15 cellular contexts compared by ENCODE assay signal in genomic region chr17:21693937-21694336, GRCh38. TPM values are rescaled to one million over a fixed set of nuclear protein-coding genes. Genes with fewer than 3 reads are reported as not detected.
DNase-seq lines count a peak whose midpoint lies in the region; ATAC-seq and TF ChIP-seq lines count a peak whose summit lies in the region.
"Not testable (repeated sequence)": the region's sequence is repeated elsewhere in the genome, so short reads cannot be mapped to it uniquely, and the experiment has no call there.
"Had no signal": no experiment of that assay in that cellular context is flagged by ENCODE, and none has a peak within 500 bp of the region (broad histone marks: within the 10 kb centered on the region; RNA-seq: fewer than 3 reads in every experiment).

No MANE protein-coding gene starts in this region.

- H3K4me3 Mint-ChIP-seq in natural killer cell treated with Interleukin-12 subunit alpha and Interleukin-12 subunit beta and Interleukin-15 and Interleukin-18, amount 100 ng/mL, for 72 hours = not testable (repeated sequence)

- not testable (repeated sequence) for H3K27me3 Mint-ChIP-seq in natural killer cell treated with Interleukin-12 subunit alpha and Interleukin-12 subunit beta and Interleukin-15 and Interleukin-18, amount 100 ng/mL, for 72 hours

- ATAC-seq in HCT116 = peak; percentile 76
- ATAC-seq in PC-3; RWPE2 (ENCODE audit: low read depth); natural killer cell treated with Interleukin-12 subunit alpha and Interleukin-12 subunit beta and Interleukin-15 and Interleukin-18, amount 100 ng/mL, for 72 hours: not testable (repeated sequence)

- not testable (repeated sequence) for H3K4me1 Mint-ChIP-seq in natural killer cell treated with Interleukin-12 subunit alpha and Interleukin-12 subunit beta and Interleukin-15 and Interleukin-18, amount 100 ng/mL, for 72 hours (ENCODE audit: low read depth in 2 of 2)

- not testable (repeated sequence) for H3K9me2 ChIP-seq in HCT116 (ENCODE audit: insufficient read depth); PC-3 (replicated peaks; ENCODE audit: low read length)

- H3K4me2 ChIP-seq in HCT116 (ENCODE audit: low read length) = peak overlapping the region; percentile 30
- not testable (repeated sequence) for H3K4me2 ChIP-seq in PC-3 (ENCODE audit: low read length)

- DNase-seq in Daoy (ENCODE audit: low read depth) = peak; percentile 49
- peak; percentile 62 for DNase-seq in HCT116 (ENCODE audit: low read depth, low spot score)
- DNase-seq in LoVo (ENCODE audit: low spot score) = peak; percentile 5
- DNase-seq in PC-3 = peak; percentile 86
- peak; percentile 15 for DNase-seq in RWPE2 (ENCODE audit: low spot score)
- peak; percentile 9 for DNase-seq in epithelial cell of esophagus (ENCODE audit: low read depth)
- peak; percentile 44 for DNase-seq in natural killer cell treated with Interleukin-12 subunit alpha and Interleukin-12 subunit beta and Interleukin-15 and Interleukin-18, amount 100 ng/mL, for 72 hours (ENCODE audit: low spot score)
- DNase-seq in spleen = peak; percentile 31

- RAD21 ChIA-PET in HCT116 (lab: Charles Lee; ENCODE audit: low non-redundant PET in 1 of 2, low total read pairs in 2 of 2, uncharacterized antibody in 2 of 2, unreplicated experiment in 2 of 2) = not testable (repeated sequence)

- H3K9ac ChIP-seq in HCT116 (ENCODE audit: low read length); PC-3 (ENCODE audit: low read length): not testable (repeated sequence)

- not testable (repeated sequence) for TF ChIP-seq POLR2A in HCT116 (IDR thresholded peaks at IDR 0.05; ENCODE audit: borderline replicate concordance, extremely low read depth, insufficient read depth, insufficient read length); spleen (IDR thresholded peaks at IDR 0.05)

- not testable (repeated sequence) for H3K27me3 ChIP-seq in HCT116 (ENCODE audit: insufficient read depth, low read length); PC-3 (ENCODE audit: low read length); RWPE2 (ENCODE audit: insufficient read depth, poor library complexity, severe bottlenecking); spleen (replicated peaks in 1 of 7)

- not testable (repeated sequence) for H2AFZ ChIP-seq in HCT116 (ENCODE audit: low read depth, low read length, poor library complexity, severe bottlenecking); PC-3 (ENCODE audit: low read length)

- intact Hi-C loops in HCT116 (cut with micrococcal nuclease); PC-3 (cut with micrococcal nuclease); spleen (cut with DNase I; ENCODE audit: low total_unique reads): not testable (repeated sequence)

- not testable (repeated sequence) for H3K4me3 ChIP-seq in HCT116 (replicated peaks in 1 of 2; ENCODE audit: low read depth in 1 of 2, low read length in 2 of 2); PC-3 (ENCODE audit: low read length); RWPE2 (ENCODE audit: severe bottlenecking); epithelial cell of esophagus (ENCODE audit: low read length); spleen

- TF ChIP-seq RAD21 in HCT116 (IDR thresholded peaks at IDR 0.05; ENCODE audit: low read depth) = not testable (repeated sequence)

- not testable (repeated sequence) for H3F3A ChIP-seq in PC-3 (ENCODE audit: low read length, unreplicated experiment)

- H3K9me3 ChIP-seq in HCT116 (ENCODE audit: control insufficient read depth in 1 of 2, insufficient read depth in 1 of 2, low read depth in 1 of 2, low read length in 2 of 2); PC-3 (ENCODE audit: low read length); RWPE2 (ENCODE audit: severe bottlenecking); spleen: not testable (repeated sequence)

- not testable (repeated sequence) for BruUV-seq in HCT116 (replicated peaks; lab: Mats Ljungman, UMichigan); PC-3 (replicated peaks; lab: Mats Ljungman, UMichigan)

- WGBS in spleen, 5 donors = 57 to 82% (median 76%) methylated on average over 1 to 4 of the region's 4 CpGs; no CpG with 5 or more reads in 1 of the 5 donors

- not testable (repeated sequence) for H3K27ac Mint-ChIP-seq in natural killer cell treated with Interleukin-12 subunit alpha and Interleukin-12 subunit beta and Interleukin-15 and Interleukin-18, amount 100 ng/mL, for 72 hours

- CTCF ChIA-PET in HCT116 (lab: Charles Lee); PC-3 (lab: Charles Lee): not testable (repeated sequence)

- not testable (repeated sequence) for TF ChIP-seq CTCF in HCT116 (IDR thresholded peaks at IDR 0.05 in 2 of 3, conservative IDR thresholded peaks at IDR 0.05 in 1 of 3; ENCODE audit: borderline replicate concordance in 1 of 3, insufficient read depth in 1 of 3, low read depth in 2 of 3, low read length in 2 of 3); PC-3 (conservative IDR thresholded peaks at IDR 0.05; ENCODE audit: low read depth, low read length); RWPE2 (IDR thresholded peaks at IDR 0.05; ENCODE audit: poor library complexity, severe bottlenecking); epithelial cell of esophagus (IDR thresholded peaks at IDR 0.05; ENCODE audit: insufficient read depth, low read depth, low read length, missing control alignments); spleen (IDR thresholded peaks at IDR 0.05 in 8 of 11, conservative IDR thresholded peaks at IDR 0.05 in 3 of 11)

- POLR2A ChIA-PET in HCT116 (lab: Charles Lee); PC-3 (lab: Charles Lee; ENCODE audit: unreplicated experiment): not testable (repeated sequence)

- H3K9me3 Mint-ChIP-seq in natural killer cell treated with Interleukin-12 subunit alpha and Interleukin-12 subunit beta and Interleukin-15 and Interleukin-18, amount 100 ng/mL, for 72 hours = not testable (repeated sequence)

- H3K79me2 ChIP-seq in HCT116 (ENCODE audit: insufficient read depth, low read length); PC-3 (ENCODE audit: low read length): not testable (repeated sequence)

- not testable (repeated sequence) for H3K27ac ChIP-seq in HCT116 (ENCODE audit: low read depth, low read length); PC-3 (ENCODE audit: low read length); RWPE2 (ENCODE audit: poor library complexity, severe bottlenecking); spleen

- H4K20me1 ChIP-seq in HCT116 (ENCODE audit: insufficient read depth); PC-3 (ENCODE audit: low read length): not testable (repeated sequence)

- H3K4me1 ChIP-seq in HCT116 (ENCODE audit: control insufficient read depth in 1 of 2, insufficient read depth in 2 of 2, low read length in 2 of 2) (peaks cover 2 to 19% of the 10 kb centered on the region in 2 experiments; a peak in 3 of 4 replicates), PC-3 (ENCODE audit: insufficient read depth, low read length) (peaks cover 12% of the 10 kb centered on the region; the same call in 1 of the 2 replicates)
- H3K4me1 ChIP-seq in RWPE2 (ENCODE audit: insufficient read depth, poor library complexity, severe bottlenecking); spleen: not testable (repeated sequence)

- not testable (repeated sequence) for H3K36me3 ChIP-seq in HCT116 (ENCODE audit: control insufficient read depth in 1 of 2, insufficient read depth in 2 of 2, low read length in 2 of 2); PC-3 (ENCODE audit: low read depth, low read length); RWPE2 (ENCODE audit: low read depth); spleen

- not testable (repeated sequence) for H3K36me3 Mint-ChIP-seq in natural killer cell treated with Interleukin-12 subunit alpha and Interleukin-12 subunit beta and Interleukin-15 and Interleukin-18, amount 100 ng/mL, for 72 hours

TF ChIP-seq in HCT116, 20 proteins besides CTCF, POLR2A, EP300 and RAD21:
- peak; percentile 80 for TF ChIP-seq FOSL1 (IDR thresholded peaks at IDR 0.05; ENCODE audit: low read depth)
- peak; percentile 60; the same call in 1 of the 2 replicates for TF ChIP-seq SP1 (IDR thresholded peaks at IDR 0.05; ENCODE audit: low read depth)
- peak; percentile 65; the same call in 1 of the 2 replicates for TF ChIP-seq JUND (IDR thresholded peaks at IDR 0.05)

RNA-seq across cellular contexts. Expression of gene KCNJ18, which starts 1.6 kb away (rescaled TPM):
- total RNA-seq in Daoy (2014; rRNA removed; shearing (Covaris generic)) = not detected in 2 replicates
- total RNA-seq in HCT116 (2021; ENCODE audit: unreplicated experiment) (not detected), PC-3 (2014; rRNA removed) (0.12 and 0.51 TPM in 2 replicates), spleen (not detected)
- 0.03 and 0.04 TPM in 2 replicates for polyA plus RNA-seq in HCT116 (2012)
- not detected for total RNA-seq in natural killer cell treated with Interleukin-12 subunit alpha and Interleukin-12 subunit beta and Interleukin-15 and Interleukin-18, amount 100 ng/mL, for 72 hours
- polyA plus RNA-seq in spleen = not detected
- total RNA-seq: A673; Calu3; CD4-positive, alpha-beta memory T cell; H1; H9; HFFc6 had no signal
- polyA plus RNA-seq: BJ; CD4-positive, alpha-beta memory T cell; H1 had no signal

Comparison
In these comparisons a context has a peak if more than half of its experiments do, and no peak if none do; other contexts are left out.
1. DNase-seq: peak in every context shown above with its lines; median percentile 86 in PC-3; 62 in HCT116; 49 in Daoy; 44 in natural killer cell treated with Interleukin-12 subunit alpha and Interleukin-12 subunit beta and Interleukin-15 and Interleukin-18, amount 100 ng/mL, for 72 hours; 31 in spleen; 15 in RWPE2; 9 in epithelial cell of esophagus; 5 in LoVo.